Comparison of ENCODE assay signal across 1 cellular context in the genomic region with DNA sequence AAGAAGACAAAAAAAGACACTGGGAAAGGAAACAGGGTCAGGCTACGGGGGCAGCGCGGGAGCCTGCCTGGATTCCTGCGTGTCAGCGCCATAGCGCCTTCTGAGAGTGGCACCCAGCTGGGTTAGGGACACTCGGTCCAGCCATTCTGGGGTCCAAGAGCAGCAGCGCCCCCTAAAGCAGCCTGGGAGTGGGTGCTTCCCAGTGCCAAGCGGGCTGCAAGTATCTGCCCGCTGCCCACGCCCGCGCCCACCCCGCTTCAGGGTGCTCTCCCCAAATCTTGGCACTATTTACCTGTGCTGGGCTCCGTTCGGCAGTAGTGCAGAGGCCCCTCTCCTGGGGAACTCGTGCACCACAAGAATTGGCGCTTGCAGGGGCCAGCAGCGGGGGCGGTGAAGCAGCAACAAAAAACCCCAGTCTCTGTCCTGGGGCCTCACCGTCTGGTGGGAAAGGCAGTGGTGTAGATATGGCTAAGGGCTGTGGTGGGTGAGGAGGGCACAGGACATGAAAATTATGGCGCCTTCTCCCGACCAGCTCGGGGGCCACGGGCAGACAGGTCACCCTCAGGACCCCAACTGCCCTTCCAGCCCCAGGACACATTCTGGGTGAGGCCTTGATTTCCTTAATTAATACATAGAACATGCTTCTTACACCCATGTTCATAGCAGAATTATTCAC.
TF ChIP-seq lines count a peak whose summit lies in the region.

No MANE protein-coding gene starts in this region.

TF ChIP-seq in H1, 55 proteins besides CTCF, POLR2A, EP300 and RAD21:
- TF ChIP-seq YY1 (IDR thresholded peaks at IDR 0.05; ENCODE audit: low read depth, low read length) = 0 out of 2 replicates have a peak, but pooled peaks have one; percentile 15
- no peak for TF ChIP-seq NANOG (IDR thresholded peaks at IDR 0.05; ENCODE audit: insufficient read depth, low read depth, low read length, poor library complexity, severe bottlenecking)
TF ChIP-seq in H1: peak in this region for 1.
